In genomic region chr17:58006924-58007780, GRCh38 we compare ENCODE assay signal across 7 cellular contexts.
DNase-seq lines count a peak whose midpoint lies in the region; ATAC-seq and TF ChIP-seq lines count a peak whose summit lies in the region.

TSS of gene SRSF1 (minus strand) at chr17:58007246. CDS start at chr17:58007137, 109 bp downstream.

- peak within 1 kb of the TSS; percentile 94 for H3K4me3 ChIP-seq in retinal pigment epithelial cell (ENCODE audit: low read length)

- TF ChIP-seq CTCF in retinal pigment epithelial cell (conservative IDR thresholded peaks at IDR 0.05; ENCODE audit: low read depth, low read length) = no peak

- ATAC-seq in GM18508 (IDR thresholded peaks at IDR 0.05; ENCODE audit: insufficient read depth, unreplicated experiment) (peak; percentile 64), HG03025 (IDR thresholded peaks at IDR 0.05; ENCODE audit: low FRiP score, unreplicated experiment) (peak; percentile 78)

- DNase-seq in NCI-H2081 (lab: John Stamatoyannopoulos, UW) (peak; percentile 99 to 100), T1000 (lab: John Stamatoyannopoulos, UW) (peak; percentile 98), astrocyte of the hippocampus (ENCODE audit: low read depth, low spot score) (peak; percentile 99), hippocampal formation (lab: John Stamatoyannopoulos, UW) (peak; percentile 94 to 95), retinal pigment epithelial cell (ENCODE audit: low read depth) (peak; percentile 91)

Comparison
In these comparisons a context has a peak if more than half of its experiments do, and no peak if none do; other contexts are left out.
1. Peak in every context shown above with its lines: DNase-seq, ATAC-seq and H3K4me3 ChIP-seq.